ENCODE assay signal across 1 cellular context in the genomic region with DNA sequence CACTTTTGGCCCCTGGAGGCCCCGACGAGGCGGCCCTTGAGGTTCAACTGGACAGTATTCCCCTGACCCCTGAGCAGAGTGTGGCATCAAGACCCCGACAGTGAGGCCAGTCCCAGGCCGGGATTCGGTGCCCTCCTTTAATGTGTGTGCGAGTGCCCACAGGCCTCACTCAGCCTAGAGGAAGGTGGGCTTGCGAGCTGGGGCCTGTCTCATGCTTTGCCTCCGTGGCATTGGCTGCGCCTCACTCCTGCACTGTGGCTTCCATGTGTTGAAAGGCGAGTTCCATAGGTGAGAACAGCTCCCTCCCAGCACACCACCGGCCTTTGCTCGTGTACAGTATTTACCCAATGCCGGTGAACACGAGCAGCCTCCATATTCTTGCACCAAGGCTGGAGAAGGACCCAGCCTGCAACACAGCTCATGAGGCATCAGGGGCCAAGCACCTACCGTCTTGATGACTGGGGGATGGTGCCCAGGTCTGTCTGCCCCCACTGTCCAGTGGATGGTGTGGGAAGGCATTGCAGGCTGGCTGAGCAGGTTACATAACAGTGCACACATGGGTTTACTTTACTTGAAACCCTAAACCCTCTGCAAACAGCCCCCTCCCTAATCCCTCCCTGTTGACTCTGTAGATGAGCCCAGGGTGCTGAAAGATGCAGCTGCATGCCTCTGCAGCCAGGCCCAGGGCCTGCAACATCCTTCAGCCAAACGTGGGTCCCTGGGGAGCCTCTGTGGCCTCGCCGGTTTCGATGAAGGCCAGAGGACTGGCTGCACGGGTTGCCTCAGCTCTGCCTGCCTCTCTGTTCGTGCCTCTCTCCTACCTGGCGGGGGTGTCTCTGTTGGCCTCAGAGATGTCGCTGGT.
A peak's percentile ranks its signal among the peaks of the same experiment; 100 is the strongest.
TF ChIP-seq lines count a peak whose summit lies in the region.

No MANE protein-coding gene starts in this region.

TF ChIP-seq in HepG2, 621 proteins besides CTCF, POLR2A, EP300 and RAD21 (continued from another document and continues in another):
- TF ChIP-seq, protein P1, sequence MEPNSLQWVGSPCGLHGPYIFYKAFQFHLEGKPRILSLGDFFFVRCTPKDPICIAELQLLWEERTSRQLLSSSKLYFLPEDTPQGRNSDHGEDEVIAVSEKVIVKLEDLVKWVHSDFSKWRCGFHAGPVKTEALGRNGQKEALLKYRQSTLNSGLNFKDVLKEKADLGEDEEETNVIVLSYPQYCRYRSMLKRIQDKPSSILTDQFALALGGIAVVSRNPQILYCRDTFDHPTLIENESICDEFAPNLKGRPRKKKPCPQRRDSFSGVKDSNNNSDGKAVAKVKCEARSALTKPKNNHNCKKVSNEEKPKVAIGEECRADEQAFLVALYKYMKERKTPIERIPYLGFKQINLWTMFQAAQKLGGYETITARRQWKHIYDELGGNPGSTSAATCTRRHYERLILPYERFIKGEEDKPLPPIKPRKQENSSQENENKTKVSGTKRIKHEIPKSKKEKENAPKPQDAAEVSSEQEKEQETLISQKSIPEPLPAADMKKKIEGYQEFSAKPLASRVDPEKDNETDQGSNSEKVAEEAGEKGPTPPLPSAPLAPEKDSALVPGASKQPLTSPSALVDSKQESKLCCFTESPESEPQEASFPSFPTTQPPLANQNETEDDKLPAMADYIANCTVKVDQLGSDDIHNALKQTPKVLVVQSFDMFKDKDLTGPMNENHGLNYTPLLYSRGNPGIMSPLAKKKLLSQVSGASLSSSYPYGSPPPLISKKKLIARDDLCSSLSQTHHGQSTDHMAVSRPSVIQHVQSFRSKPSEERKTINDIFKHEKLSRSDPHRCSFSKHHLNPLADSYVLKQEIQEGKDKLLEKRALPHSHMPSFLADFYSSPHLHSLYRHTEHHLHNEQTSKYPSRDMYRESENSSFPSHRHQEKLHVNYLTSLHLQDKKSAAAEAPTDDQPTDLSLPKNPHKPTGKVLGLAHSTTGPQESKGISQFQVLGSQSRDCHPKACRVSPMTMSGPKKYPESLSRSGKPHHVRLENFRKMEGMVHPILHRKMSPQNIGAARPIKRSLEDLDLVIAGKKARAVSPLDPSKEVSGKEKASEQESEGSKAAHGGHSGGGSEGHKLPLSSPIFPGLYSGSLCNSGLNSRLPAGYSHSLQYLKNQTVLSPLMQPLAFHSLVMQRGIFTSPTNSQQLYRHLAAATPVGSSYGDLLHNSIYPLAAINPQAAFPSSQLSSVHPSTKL (CRISPR knock-in tag; IDR thresholded peaks at IDR 0.05), result peak; percentile 94
- TF ChIP-seq CBFB (CRISPR knock-in tag; IDR thresholded peaks at IDR 0.05) (peak; percentile 83), PHB2 (IDR thresholded peaks at IDR 0.05; ENCODE audit: partially characterized antibody) (no peak), ZNF792 (CRISPR knock-in tag; IDR thresholded peaks at IDR 0.05) (peak; percentile 94), SIX4 (CRISPR knock-in tag; IDR thresholded peaks at IDR 0.05) (peak; percentile 99), PHF21A (CRISPR knock-in tag; IDR thresholded peaks at IDR 0.05) (peak; percentile 84; the same call in 1 of the 2 replicates), ZNF816 (CRISPR knock-in tag; IDR thresholded peaks at IDR 0.05; ENCODE audit: borderline replicate concordance) (no peak; the same call in 1 of the 2 replicates), ZBTB21 (CRISPR knock-in tag; IDR thresholded peaks at IDR 0.05) (no peak), ZNF619 (CRISPR knock-in tag; IDR thresholded peaks at IDR 0.05) (peak; percentile 87), ZNF225 (CRISPR knock-in tag; IDR thresholded peaks at IDR 0.05) (peak; percentile 38; the same call in 1 of the 2 replicates), ZNF772 (CRISPR knock-in tag; IDR thresholded peaks at IDR 0.05) (peak; percentile 94), ZNF878 (CRISPR knock-in tag; IDR thresholded peaks at IDR 0.05) (peak; percentile 61; the same call in 1 of the 2 replicates), ZNF264 (CRISPR knock-in tag; IDR thresholded peaks at IDR 0.05) (peak; percentile 79; the same call in 1 of the 2 replicates), ZNF550 (CRISPR knock-in tag; IDR thresholded peaks at IDR 0.05; ENCODE audit: borderline replicate concordance) (no peak; the same call in 1 of the 2 replicates), ZNF333 (CRISPR knock-in tag; IDR thresholded peaks at IDR 0.05; ENCODE audit: borderline replicate concordance) (no peak), ZNF468 (CRISPR knock-in tag; IDR thresholded peaks at IDR 0.05) (no peak), ZNF563 (CRISPR knock-in tag; IDR thresholded peaks at IDR 0.05) (no peak), ZNF329 (CRISPR knock-in tag; IDR thresholded peaks at IDR 0.05; ENCODE audit: low read depth) (no peak), DMAP1 (CRISPR knock-in tag; IDR thresholded peaks at IDR 0.05) (no peak), ZIK1 (CRISPR knock-in tag; IDR thresholded peaks at IDR 0.05; ENCODE audit: borderline replicate concordance, low read depth) (peak; percentile 69; the same call in 1 of the 2 replicates), TBP (CRISPR knock-in tag; IDR thresholded peaks at IDR 0.05) (no peak), GTF2F1 (IDR thresholded peaks at IDR 0.05; ENCODE audit: low read length) (no peak), ERF (CRISPR knock-in tag; IDR thresholded peaks at IDR 0.05) (peak; percentile 93), HNRNPL (IDR thresholded peaks at IDR 0.05; ENCODE audit: low read depth, low read length) (0 out of 2 replicates have a peak, but pooled peaks have one; percentile 43), SMAD3 (CRISPR knock-in tag; IDR thresholded peaks at IDR 0.05) (peak; percentile 91), ZNF382 (CRISPR knock-in tag; IDR thresholded peaks at IDR 0.05; ENCODE audit: borderline replicate concordance) (no peak), PCBP1 (IDR thresholded peaks at IDR 0.05; ENCODE audit: borderline replicate concordance, low read depth, low read length) (no peak)
- TF ChIP-seq, protein P2, sequence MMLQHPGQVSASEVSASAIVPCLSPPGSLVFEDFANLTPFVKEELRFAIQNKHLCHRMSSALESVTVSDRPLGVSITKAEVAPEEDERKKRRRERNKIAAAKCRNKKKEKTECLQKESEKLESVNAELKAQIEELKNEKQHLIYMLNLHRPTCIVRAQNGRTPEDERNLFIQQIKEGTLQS (CRISPR knock-in tag; IDR thresholded peaks at IDR 0.05), result peak; percentile 29; the same call in 1 of the 2 replicates
- TF ChIP-seq, protein P3, sequence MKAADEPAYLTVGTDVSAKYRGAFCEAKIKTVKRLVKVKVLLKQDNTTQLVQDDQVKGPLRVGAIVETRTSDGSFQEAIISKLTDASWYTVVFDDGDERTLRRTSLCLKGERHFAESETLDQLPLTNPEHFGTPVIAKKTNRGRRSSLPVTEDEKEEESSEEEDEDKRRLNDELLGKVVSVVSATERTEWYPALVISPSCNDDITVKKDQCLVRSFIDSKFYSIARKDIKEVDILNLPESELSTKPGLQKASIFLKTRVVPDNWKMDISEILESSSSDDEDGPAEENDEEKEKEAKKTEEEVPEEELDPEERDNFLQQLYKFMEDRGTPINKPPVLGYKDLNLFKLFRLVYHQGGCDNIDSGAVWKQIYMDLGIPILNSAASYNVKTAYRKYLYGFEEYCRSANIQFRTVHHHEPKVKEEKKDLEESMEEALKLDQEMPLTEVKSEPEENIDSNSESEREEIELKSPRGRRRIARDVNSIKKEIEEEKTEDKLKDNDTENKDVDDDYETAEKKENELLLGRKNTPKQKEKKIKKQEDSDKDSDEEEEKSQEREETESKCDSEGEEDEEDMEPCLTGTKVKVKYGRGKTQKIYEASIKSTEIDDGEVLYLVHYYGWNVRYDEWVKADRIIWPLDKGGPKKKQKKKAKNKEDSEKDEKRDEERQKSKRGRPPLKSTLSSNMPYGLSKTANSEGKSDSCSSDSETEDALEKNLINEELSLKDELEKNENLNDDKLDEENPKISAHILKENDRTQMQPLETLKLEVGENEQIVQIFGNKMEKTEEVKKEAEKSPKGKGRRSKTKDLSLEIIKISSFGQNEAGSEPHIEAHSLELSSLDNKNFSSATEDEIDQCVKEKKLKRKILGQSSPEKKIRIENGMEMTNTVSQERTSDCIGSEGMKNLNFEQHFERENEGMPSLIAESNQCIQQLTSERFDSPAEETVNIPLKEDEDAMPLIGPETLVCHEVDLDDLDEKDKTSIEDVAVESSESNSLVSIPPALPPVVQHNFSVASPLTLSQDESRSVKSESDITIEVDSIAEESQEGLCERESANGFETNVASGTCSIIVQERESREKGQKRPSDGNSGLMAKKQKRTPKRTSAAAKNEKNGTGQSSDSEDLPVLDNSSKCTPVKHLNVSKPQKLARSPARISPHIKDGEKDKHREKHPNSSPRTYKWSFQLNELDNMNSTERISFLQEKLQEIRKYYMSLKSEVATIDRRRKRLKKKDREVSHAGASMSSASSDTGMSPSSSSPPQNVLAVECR (CRISPR knock-in tag; IDR thresholded peaks at IDR 0.05; ENCODE audit: borderline replicate concordance), result peak; percentile 75
- TF ChIP-seq, protein P4, sequence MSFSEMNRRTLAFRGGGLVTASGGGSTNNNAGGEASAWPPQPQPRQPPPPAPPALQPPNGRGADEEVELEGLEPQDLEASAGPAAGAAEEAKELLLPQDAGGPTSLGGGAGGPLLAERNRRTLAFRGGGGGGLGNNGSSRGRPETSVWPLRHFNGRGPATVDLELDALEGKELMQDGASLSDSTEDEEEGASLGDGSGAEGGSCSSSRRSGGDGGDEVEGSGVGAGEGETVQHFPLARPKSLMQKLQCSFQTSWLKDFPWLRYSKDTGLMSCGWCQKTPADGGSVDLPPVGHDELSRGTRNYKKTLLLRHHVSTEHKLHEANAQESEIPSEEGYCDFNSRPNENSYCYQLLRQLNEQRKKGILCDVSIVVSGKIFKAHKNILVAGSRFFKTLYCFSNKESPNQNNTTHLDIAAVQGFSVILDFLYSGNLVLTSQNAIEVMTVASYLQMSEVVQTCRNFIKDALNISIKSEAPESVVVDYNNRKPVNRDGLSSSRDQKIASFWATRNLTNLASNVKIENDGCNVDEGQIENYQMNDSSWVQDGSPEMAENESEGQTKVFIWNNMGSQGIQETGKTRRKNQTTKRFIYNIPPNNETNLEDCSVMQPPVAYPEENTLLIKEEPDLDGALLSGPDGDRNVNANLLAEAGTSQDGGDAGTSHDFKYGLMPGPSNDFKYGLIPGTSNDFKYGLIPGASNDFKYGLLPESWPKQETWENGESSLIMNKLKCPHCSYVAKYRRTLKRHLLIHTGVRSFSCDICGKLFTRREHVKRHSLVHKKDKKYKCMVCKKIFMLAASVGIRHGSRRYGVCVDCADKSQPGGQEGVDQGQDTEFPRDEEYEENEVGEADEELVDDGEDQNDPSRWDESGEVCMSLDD (CRISPR knock-in tag; IDR thresholded peaks at IDR 0.05; ENCODE audit: borderline replicate concordance), result peak; percentile 55; the same call in 1 of the 2 replicates
- TF ChIP-seq, protein P5, sequence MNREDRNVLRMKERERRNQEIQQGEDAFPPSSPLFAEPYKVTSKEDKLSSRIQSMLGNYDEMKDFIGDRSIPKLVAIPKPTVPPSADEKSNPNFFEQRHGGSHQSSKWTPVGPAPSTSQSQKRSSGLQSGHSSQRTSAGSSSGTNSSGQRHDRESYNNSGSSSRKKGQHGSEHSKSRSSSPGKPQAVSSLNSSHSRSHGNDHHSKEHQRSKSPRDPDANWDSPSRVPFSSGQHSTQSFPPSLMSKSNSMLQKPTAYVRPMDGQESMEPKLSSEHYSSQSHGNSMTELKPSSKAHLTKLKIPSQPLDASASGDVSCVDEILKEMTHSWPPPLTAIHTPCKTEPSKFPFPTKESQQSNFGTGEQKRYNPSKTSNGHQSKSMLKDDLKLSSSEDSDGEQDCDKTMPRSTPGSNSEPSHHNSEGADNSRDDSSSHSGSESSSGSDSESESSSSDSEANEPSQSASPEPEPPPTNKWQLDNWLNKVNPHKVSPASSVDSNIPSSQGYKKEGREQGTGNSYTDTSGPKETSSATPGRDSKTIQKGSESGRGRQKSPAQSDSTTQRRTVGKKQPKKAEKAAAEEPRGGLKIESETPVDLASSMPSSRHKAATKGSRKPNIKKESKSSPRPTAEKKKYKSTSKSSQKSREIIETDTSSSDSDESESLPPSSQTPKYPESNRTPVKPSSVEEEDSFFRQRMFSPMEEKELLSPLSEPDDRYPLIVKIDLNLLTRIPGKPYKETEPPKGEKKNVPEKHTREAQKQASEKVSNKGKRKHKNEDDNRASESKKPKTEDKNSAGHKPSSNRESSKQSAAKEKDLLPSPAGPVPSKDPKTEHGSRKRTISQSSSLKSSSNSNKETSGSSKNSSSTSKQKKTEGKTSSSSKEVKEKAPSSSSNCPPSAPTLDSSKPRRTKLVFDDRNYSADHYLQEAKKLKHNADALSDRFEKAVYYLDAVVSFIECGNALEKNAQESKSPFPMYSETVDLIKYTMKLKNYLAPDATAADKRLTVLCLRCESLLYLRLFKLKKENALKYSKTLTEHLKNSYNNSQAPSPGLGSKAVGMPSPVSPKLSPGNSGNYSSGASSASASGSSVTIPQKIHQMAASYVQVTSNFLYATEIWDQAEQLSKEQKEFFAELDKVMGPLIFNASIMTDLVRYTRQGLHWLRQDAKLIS (CRISPR knock-in tag; IDR thresholded peaks at IDR 0.05), result no peak
- TF ChIP-seq, protein P6, sequence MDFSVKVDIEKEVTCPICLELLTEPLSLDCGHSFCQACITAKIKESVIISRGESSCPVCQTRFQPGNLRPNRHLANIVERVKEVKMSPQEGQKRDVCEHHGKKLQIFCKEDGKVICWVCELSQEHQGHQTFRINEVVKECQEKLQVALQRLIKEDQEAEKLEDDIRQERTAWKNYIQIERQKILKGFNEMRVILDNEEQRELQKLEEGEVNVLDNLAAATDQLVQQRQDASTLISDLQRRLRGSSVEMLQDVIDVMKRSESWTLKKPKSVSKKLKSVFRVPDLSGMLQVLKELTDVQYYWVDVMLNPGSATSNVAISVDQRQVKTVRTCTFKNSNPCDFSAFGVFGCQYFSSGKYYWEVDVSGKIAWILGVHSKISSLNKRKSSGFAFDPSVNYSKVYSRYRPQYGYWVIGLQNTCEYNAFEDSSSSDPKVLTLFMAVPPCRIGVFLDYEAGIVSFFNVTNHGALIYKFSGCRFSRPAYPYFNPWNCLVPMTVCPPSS (IDR thresholded peaks at IDR 0.05), result no peak
- TF ChIP-seq, protein P7, sequence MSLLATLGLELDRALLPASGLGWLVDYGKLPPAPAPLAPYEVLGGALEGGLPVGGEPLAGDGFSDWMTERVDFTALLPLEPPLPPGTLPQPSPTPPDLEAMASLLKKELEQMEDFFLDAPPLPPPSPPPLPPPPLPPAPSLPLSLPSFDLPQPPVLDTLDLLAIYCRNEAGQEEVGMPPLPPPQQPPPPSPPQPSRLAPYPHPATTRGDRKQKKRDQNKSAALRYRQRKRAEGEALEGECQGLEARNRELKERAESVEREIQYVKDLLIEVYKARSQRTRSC (CRISPR knock-in tag; IDR thresholded peaks at IDR 0.05; ENCODE audit: low read depth), result no peak; the same call in 1 of the 2 replicates
- TF ChIP-seq, protein P8, sequence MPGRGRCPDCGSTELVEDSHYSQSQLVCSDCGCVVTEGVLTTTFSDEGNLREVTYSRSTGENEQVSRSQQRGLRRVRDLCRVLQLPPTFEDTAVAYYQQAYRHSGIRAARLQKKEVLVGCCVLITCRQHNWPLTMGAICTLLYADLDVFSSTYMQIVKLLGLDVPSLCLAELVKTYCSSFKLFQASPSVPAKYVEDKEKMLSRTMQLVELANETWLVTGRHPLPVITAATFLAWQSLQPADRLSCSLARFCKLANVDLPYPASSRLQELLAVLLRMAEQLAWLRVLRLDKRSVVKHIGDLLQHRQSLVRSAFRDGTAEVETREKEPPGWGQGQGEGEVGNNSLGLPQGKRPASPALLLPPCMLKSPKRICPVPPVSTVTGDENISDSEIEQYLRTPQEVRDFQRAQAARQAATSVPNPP (CRISPR knock-in tag; IDR thresholded peaks at IDR 0.05), result peak; percentile 94
- TF ChIP-seq, protein P9, sequence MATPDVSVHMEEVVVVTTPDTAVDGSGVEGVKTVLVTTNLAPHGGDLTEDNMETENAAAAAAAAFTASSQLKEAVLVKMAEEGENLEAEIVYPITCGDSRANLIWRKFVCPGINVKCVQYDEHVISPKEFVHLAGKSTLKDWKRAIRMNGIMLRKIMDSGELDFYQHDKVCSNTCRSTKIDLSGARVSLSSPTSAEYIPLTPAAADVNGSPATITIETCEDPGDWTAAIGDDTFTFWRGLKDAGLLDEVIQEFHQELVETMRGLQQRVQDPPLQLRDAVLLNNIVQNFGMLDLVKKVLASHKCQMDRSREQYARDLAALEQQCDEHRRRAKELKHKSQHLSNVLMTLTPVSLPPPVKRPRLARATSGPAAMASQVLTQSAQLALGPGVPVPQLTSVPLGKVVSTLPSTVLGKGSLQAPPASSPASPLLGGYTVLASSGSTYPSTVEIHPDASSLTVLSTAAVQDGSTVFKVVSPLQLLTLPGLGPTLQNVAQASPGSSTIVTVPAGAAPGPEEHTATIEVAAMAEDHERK (CRISPR knock-in tag; IDR thresholded peaks at IDR 0.05; ENCODE audit: low read depth), result no peak
